10 cellular contexts compared by ENCODE assay signal in genomic region chr18:35071819-35072247, GRCh38. TPM values are rescaled to one million over a fixed set of nuclear protein-coding genes. Genes with fewer than 3 reads are reported as not detected.
A peak's percentile ranks its signal among the peaks of the same experiment; 100 is the strongest.
DNase-seq lines count a peak whose midpoint lies in the region; ATAC-seq and TF ChIP-seq lines count a peak whose summit lies in the region.
"Had no signal": no experiment of that assay in that cellular context is flagged by ENCODE, and none has a peak within 500 bp of the region (broad histone marks: within the 10 kb centered on the region; RNA-seq: fewer than 3 reads in every experiment).

No MANE protein-coding gene starts in this region.

- no peak overlapping the region for H3K4me3 Mint-ChIP-seq in Calu3 (ENCODE audit: low read depth, unreplicated experiment)

- no TSS peak for BruUV-seq in Calu3 (replicated peaks; lab: Mats Ljungman, UMichigan)

- intact Hi-C loops in Calu3 (cut with micrococcal nuclease; ENCODE audit: unreplicated experiment) = no loop called here

- H3K27me3 ChIP-seq in subcutaneous abdominal adipose tissue (ENCODE audit: control insufficient read depth in 5 of 5, insufficient read depth in 4 of 5, low read length in 5 of 5) = no peaks in the 10 kb centered on the region

- CTCF ChIA-PET in Calu3 (lab: Charles Lee) = no interaction called here

- H3K4me1 ChIP-seq in subcutaneous abdominal adipose tissue (ENCODE audit: control insufficient read depth in 5 of 5, insufficient read depth in 5 of 5, low read length in 5 of 5) = peaks cover 0 to 11% (median 10%) of the 10 kb centered on the region in 5 donors

- no peaks in the 10 kb centered on the region for H3K9me3 ChIP-seq in subcutaneous abdominal adipose tissue (ENCODE audit: control insufficient read depth in 5 of 5, low read length in 5 of 5)

- DNase-seq in activated CD4-positive, CD25-positive, alpha-beta regulatory T cell treated with anti-CD3 and anti-CD28 coated beads, Interleukin-2, amount 50 U/mL, for 72 hours = no peak
- DNase-seq in coronary artery (ENCODE audit: low spot score) (no peak), NCI-H2029 (lab: John Stamatoyannopoulos, UW) (no peak), Calu3 (no peak), SK-N-DZ (ENCODE audit: low spot score) (no peak)
- DNase-seq: NCI-H446 treated with DMSO at 0.1 percent for 48 hours had no signal

- H3K27ac ChIP-seq in coronary artery (peak overlapping the region; percentile 75 to 85), subcutaneous abdominal adipose tissue (ENCODE audit: low read depth, low read length) (peak overlapping the region; percentile 21)
- H3K27ac ChIP-seq: 22Rv1 had no signal

- peaks cover 10% of the 10 kb centered on the region for H3K4me1 Mint-ChIP-seq in Calu3 (ENCODE audit: low read depth, unreplicated experiment)

- peaks cover 0 to 8% (median 6%) of the 10 kb centered on the region in 5 donors for H3K36me3 ChIP-seq in subcutaneous abdominal adipose tissue (ENCODE audit: control insufficient read depth in 5 of 5, insufficient read depth in 5 of 5, low read length in 5 of 5)

- peak; percentile 56 to 58 for ATAC-seq in activated CD4-positive, CD25-positive, alpha-beta regulatory T cell treated with anti-CD3 and anti-CD28 coated beads, Interleukin-2, amount 50 U/mL, for 24 hours
- peak; percentile 64 for ATAC-seq in HG03064 (IDR thresholded peaks at IDR 0.05; ENCODE audit: low read depth, unreplicated experiment)

- no peaks in the 10 kb centered on the region for H3K36me3 Mint-ChIP-seq in Calu3 (ENCODE audit: insufficient read depth, unreplicated experiment)

- H3K27me3 Mint-ChIP-seq in Calu3 (ENCODE audit: unreplicated experiment) = no peaks in the 10 kb centered on the region

- TF ChIP-seq CTCF in coronary artery (IDR thresholded peaks at IDR 0.05) (no peak), Calu3 (IDR thresholded peaks at IDR 0.05; ENCODE audit: unreplicated experiment) (no peak)

- no peaks in the 10 kb centered on the region for H3K9me3 Mint-ChIP-seq in Calu3 (ENCODE audit: low read depth, unreplicated experiment)

- no peak overlapping the region for H3K9ac ChIP-seq in subcutaneous abdominal adipose tissue (ENCODE audit: low read length in 5 of 5)

- no peak overlapping the region for H3K27ac Mint-ChIP-seq in Calu3 (ENCODE audit: unreplicated experiment)

- H3K4me3 ChIP-seq in coronary artery (peak overlapping the region; percentile 10), subcutaneous abdominal adipose tissue (ENCODE audit: low read depth in 1 of 5, low read length in 5 of 5) (no peak overlapping the region)

RNA-seq across cellular contexts. Expression of gene MAPRE2, which starts 30.6 kb away (rescaled TPM):
- total RNA-seq in Calu3 (2022) = 31.4 and 32.9 TPM in 2 replicates
- 20.1 and 20.2 TPM in 2 replicates for polyA plus RNA-seq in SK-N-DZ (2014; cell fraction: cytosol; rRNA removed)
- polyA plus RNA-seq in SK-N-DZ (2014; cell fraction: nucleus; rRNA removed) = 12.3 and 16.4 TPM in 2 replicates
